ENCODE assay signal across 1 cellular context in genomic region chr16:86527366-86527765, GRCh38.
TF ChIP-seq lines count a peak whose summit lies in the region.

No MANE protein-coding gene starts in this region.

TF ChIP-seq in H1, 55 proteins besides CTCF, POLR2A, EP300 and RAD21:
- TF ChIP-seq JUN (IDR thresholded peaks at IDR 0.05; ENCODE audit: low read depth, low read length) (no peak), MAFK (IDR thresholded peaks at IDR 0.05; ENCODE audit: low read depth, low read length) (no peak), BCL11A (IDR thresholded peaks at IDR 0.05; ENCODE audit: low read depth in 2 of 2, low read length in 2 of 2) (no peak), GTF2F1 (IDR thresholded peaks at IDR 0.05; ENCODE audit: borderline replicate concordance, low read depth, low read length) (no peak), SUZ12 (IDR thresholded peaks at IDR 0.05; ENCODE audit: low read length) (no peak), TAF7 (optimal IDR thresholded peaks at IDR 0.05; ENCODE audit: borderline replicate concordance, low read depth, low read length) (no peak), TBP (IDR thresholded peaks at IDR 0.05; ENCODE audit: low read depth, low read length) (no peak)
